ENCODE assay signal across 8 cellular contexts in genomic region chr12:6868211-6869048, GRCh38. TPM values are rescaled to one million over a fixed set of nuclear protein-coding genes. Genes with fewer than 3 reads are reported as not detected.
A peak's percentile ranks its signal among the peaks of the same experiment; 100 is the strongest.
DNase-seq lines count a peak whose midpoint lies in the region; ATAC-seq and TF ChIP-seq lines count a peak whose summit lies in the region.

No MANE protein-coding gene starts in this region.

- H3K4me3 ChIP-seq in Peyer's patch (peak overlapping the region; percentile 93 to 99 (median 96)), duodenal mucosa (ENCODE audit: low read depth in 1 of 2, low read length in 2 of 2) (peak overlapping the region; percentile 80 to 94)

- no peaks in the 10 kb centered on the region for H3K9me3 ChIP-seq in Peyer's patch
- no peaks in the 10 kb centered on the region for H3K9me3 ChIP-seq in duodenal mucosa (ENCODE audit: control insufficient read depth in 1 of 2, low read length in 2 of 2)

- TF ChIP-seq POLR2A in Peyer's patch (IDR thresholded peaks at IDR 0.05): no peak

- H3K27ac Mint-ChIP-seq in T-helper 1 cell treated with Interleukin-12 subunit alpha and Interleukin-12 subunit beta and Interleukin-4 antibody, amounts not matched to agents 30 μg/mL and 1 μg/mL, for 36 hours: peak overlapping the region; percentile 69
- peak overlapping the region; percentile 72 to 84 for H3K27ac Mint-ChIP-seq in natural killer cell

- H3K4me3 Mint-ChIP-seq in T-helper 1 cell treated with Interleukin-12 subunit alpha and Interleukin-12 subunit beta and Interleukin-4 antibody, amounts not matched to agents 30 μg/mL and 1 μg/mL, for 36 hours: peak overlapping the region; percentile 80
- H3K4me3 Mint-ChIP-seq in natural killer cell: peak overlapping the region; percentile 82

- TF ChIP-seq CTCF in Peyer's patch (IDR thresholded peaks at IDR 0.05) (no peak), natural killer cell (IDR thresholded peaks at IDR 0.05) (no peak)

- ATAC-seq in natural killer cell (no peak), GM19328 (IDR thresholded peaks at IDR 0.05; ENCODE audit: unreplicated experiment) (no peak)

- H3K4me1 ChIP-seq in Peyer's patch: peaks cover 0 to 46% (median 18%) of the 10 kb centered on the region in 4 donors
- H3K4me1 ChIP-seq in duodenal mucosa (ENCODE audit: control insufficient read depth in 1 of 2, insufficient read depth in 2 of 2, low read length in 2 of 2): peaks cover 45 to 47% of the 10 kb centered on the region in 2 donors

- intact Hi-C loops in natural killer cell (cut with micrococcal nuclease): loop anchor here (1.0 kb wide), 3 partner anchors 16 to 245 kb away; partner anchors contain the start of genes C1R and USP5

- peaks cover 42% of the 10 kb centered on the region for H3K4me1 Mint-ChIP-seq in T-helper 1 cell treated with Interleukin-12 subunit alpha and Interleukin-12 subunit beta and Interleukin-4 antibody, amounts not matched to agents 30 μg/mL and 1 μg/mL, for 36 hours (ENCODE audit: low read depth)
- peaks cover 38 to 53% of the 10 kb centered on the region in 2 donors for H3K4me1 Mint-ChIP-seq in natural killer cell

- H3K27me3 ChIP-seq in Peyer's patch: no peaks in the 10 kb centered on the region
- no peaks in the 10 kb centered on the region for H3K27me3 ChIP-seq in duodenal mucosa (ENCODE audit: control insufficient read depth in 1 of 2, insufficient read depth in 2 of 2, low read length in 2 of 2)

- H3K9me3 Mint-ChIP-seq in T-helper 1 cell treated with Interleukin-12 subunit alpha and Interleukin-12 subunit beta and Interleukin-4 antibody, amounts not matched to agents 30 μg/mL and 1 μg/mL, for 36 hours: no peaks in the 10 kb centered on the region
- no peaks in the 10 kb centered on the region for H3K9me3 Mint-ChIP-seq in natural killer cell

- H3K36me3 ChIP-seq in Peyer's patch (peaks cover 0 to 50% (median 0%) of the 10 kb centered on the region in 3 donors), duodenal mucosa (ENCODE audit: control insufficient read depth in 1 of 2, insufficient read depth in 2 of 2, low read length in 2 of 2) (peaks cover 25 to 41% of the 10 kb centered on the region in 2 donors)

- H3K27ac ChIP-seq in Peyer's patch (peak overlapping the region; percentile 96 to 100 (median 98)), duodenal mucosa (ENCODE audit: low read depth, low read length) (peak overlapping the region; percentile 94)

- H3K36me3 Mint-ChIP-seq in T-helper 1 cell treated with Interleukin-12 subunit alpha and Interleukin-12 subunit beta and Interleukin-4 antibody, amounts not matched to agents 30 μg/mL and 1 μg/mL, for 36 hours (ENCODE audit: low read depth): peaks cover 61% of the 10 kb centered on the region
- H3K36me3 Mint-ChIP-seq in natural killer cell: no peaks in the 10 kb centered on the region

- H3K9ac ChIP-seq in duodenal mucosa (ENCODE audit: low read depth in 1 of 2, low read length in 2 of 2): peak overlapping the region; percentile 75 to 81

- no peaks in the 10 kb centered on the region for H3K27me3 Mint-ChIP-seq in T-helper 1 cell treated with Interleukin-12 subunit alpha and Interleukin-12 subunit beta and Interleukin-4 antibody, amounts not matched to agents 30 μg/mL and 1 μg/mL, for 36 hours (ENCODE audit: low read depth)
- H3K27me3 Mint-ChIP-seq in natural killer cell (ENCODE audit: low read depth in 2 of 2): no peaks in the 10 kb centered on the region

- DNase-seq in T-helper 1 cell (no peak), Peyer's patch (no peak), natural killer cell (no peak), NCI-H187 (lab: John Stamatoyannopoulos, UW) (no peak)
- DNase-seq in central memory CD4-positive, alpha-beta T cell: no peak

RNA-seq across cellular contexts. Expression of gene TPI1, which starts 1.1 kb away (rescaled TPM):
- total RNA-seq in Peyer's patch (1,000 to 10,000 TPM in 1 of 4 donors, 100 to 1,000 TPM in 3; 591 to 1,061 (median 658) TPM), natural killer cell (100 to 1,000 TPM; 167 to 196 (median 189) TPM)

RNA-seq across cellular contexts. Expression of gene SPSB2, which starts 4.7 kb away (rescaled TPM):
- total RNA-seq in Peyer's patch (10 to 100 TPM in 2 of 4 donors, 1 to 10 TPM in 2; 4.1 to 12.3 (median 9.9) TPM), natural killer cell (10 to 100 TPM in 1 of 3 donors, 1 to 10 TPM in 2; 8.1 to 19.1 (median 8.4) TPM)

RNA-seq across cellular contexts. Expression of gene USP5, which starts 16.5 kb away (rescaled TPM):
- 10 to 100 TPM; 41.0 to 94.1 (median 47.1) TPM for total RNA-seq in Peyer's patch
- 10 to 100 TPM; 48.3 to 67.2 (median 57.2) TPM for total RNA-seq in natural killer cell

RNA-seq across cellular contexts. Expression of gene CDCA3, which starts 17.3 kb away (rescaled TPM):
- total RNA-seq in Peyer's patch (10 to 100 TPM; 44.2 to 51.2 (median 46.3) TPM), natural killer cell (1 to 10 TPM; 1.4 to 3.3 (median 1.4) TPM)

RNA-seq across cellular contexts. Expression of gene GNB3, which starts 27.7 kb away (rescaled TPM):
- 1 to 10 TPM in 1 of 4 donors, under 1 TPM in 2, not detected in 1; 0.85 to 6.6 (median 0.94) TPM for total RNA-seq in Peyer's patch
- total RNA-seq in natural killer cell: not detected
